In the genomic region with DNA sequence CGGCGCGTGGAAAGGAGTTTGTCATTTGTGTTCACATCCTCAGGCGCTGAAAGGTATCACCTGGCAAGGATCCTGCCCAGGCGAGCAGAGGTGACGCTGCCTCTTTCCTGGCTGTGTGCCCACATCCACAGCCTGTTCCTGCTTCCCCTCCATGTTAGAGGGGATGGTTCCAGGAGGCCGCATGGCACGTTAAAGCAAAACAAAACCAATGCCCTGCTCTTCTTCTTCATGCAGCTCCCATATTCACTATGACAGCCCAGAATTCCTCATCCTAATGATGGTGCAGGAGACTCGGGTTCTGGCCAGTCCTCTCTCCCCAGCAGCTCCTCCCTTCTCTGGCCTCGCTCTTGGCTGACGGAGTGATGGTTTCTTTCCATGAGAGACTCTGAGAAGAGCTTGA, we compare ENCODE assay signal across 13 cellular contexts.
DNase-seq lines count a peak whose midpoint lies in the region; ATAC-seq and TF ChIP-seq lines count a peak whose summit lies in the region.
"Had no signal": no experiment of that assay in that cellular context is flagged by ENCODE, and none has a peak within 500 bp of the region (broad histone marks: within the 10 kb centered on the region; RNA-seq: fewer than 3 reads in every experiment).

No MANE protein-coding gene starts in this region.

- CTCF ChIA-PET in IMR-90 (lab: Yijun Ruan, JAX): no interaction called here

- no peak overlapping the region for H3K4me2 ChIP-seq in IMR-90 (ENCODE audit: low read depth, low read length)
- H3K4me2 ChIP-seq in trophoblast cell (ENCODE audit: low read length): no peak overlapping the region

- TF ChIP-seq POLR2A in IMR-90 (IDR thresholded peaks at IDR 0.05; ENCODE audit: low read depth, low read length): no peak

- dilution Hi-C loops in IMR-90 (cut with HindIII; ENCODE audit: low sequenced_read_pairs, unreplicated experiment): no loop called here

- H2BK20ac ChIP-seq in IMR-90 (ENCODE audit: low read depth, low read length): no peak overlapping the region

- H3K23ac ChIP-seq in IMR-90 (ENCODE audit: low read depth, low read length) (no peak overlapping the region), trophoblast cell (ENCODE audit: low read length) (no peak overlapping the region)

- in situ Hi-C loops in IMR-90 (cut with MboI; ENCODE audit: low sequenced_read_pairs): no loop called here

- H3K9me3 Mint-ChIP-seq in activated T-helper 17 cell treated with anti-CD3 and anti-CD28 coated beads, Interleukin-2, amount 50 U/mL, for 72 hours: no peaks in the 10 kb centered on the region
- H3K9me3 Mint-ChIP-seq in glutamatergic neuron (ENCODE audit: unreplicated experiment): no peaks in the 10 kb centered on the region
- peaks cover 0 to 11% (median 2%) of the 10 kb centered on the region in 9 donors for H3K9me3 Mint-ChIP-seq in naive thymus-derived CD8-positive, alpha-beta T cell
- H3K9me3 Mint-ChIP-seq: activated naive CD4-positive, alpha-beta T cell treated with anti-CD3 and anti-CD28 coated beads for 36 hours had no signal

- ATAC-seq in IMR-90 (ENCODE audit: low read depth) (no peak), foreskin keratinocyte (peak; percentile 95), GM21717 (IDR thresholded peaks at IDR 0.05; ENCODE audit: unreplicated experiment) (no peak)
- no peak for ATAC-seq in activated T-helper 17 cell treated with anti-CD3 and anti-CD28 coated beads, Interleukin-2, amount 50 U/mL, for 72 hours (replicated peaks)
- ATAC-seq in naive thymus-derived CD8-positive, alpha-beta T cell: no peak
- ATAC-seq: Panc1 had no signal

- H2BK12ac ChIP-seq in trophoblast cell (ENCODE audit: low read length): peak overlapping the region; percentile 100

- H3K18ac ChIP-seq in IMR-90 (ENCODE audit: low read depth, low read length) (no peak overlapping the region), trophoblast cell (ENCODE audit: low read length) (peak overlapping the region; percentile 23)

- TF ChIP-seq CTCF in IMR-90 (conservative IDR thresholded peaks at IDR 0.05; ENCODE audit: low read depth, low read length): no peak
- no peak for TF ChIP-seq CTCF in foreskin keratinocyte (conservative IDR thresholded peaks at IDR 0.05)
- no peak for TF ChIP-seq CTCF in glutamatergic neuron (IDR thresholded peaks at IDR 0.05; ENCODE audit: partially characterized antibody, unreplicated experiment)

- H3K4me1 ChIP-seq in IMR-90 (ENCODE audit: control insufficient read depth, insufficient read depth, low read length): peaks cover 5% of the 10 kb centered on the region; the same call in 1 of the 2 replicates
- H3K4me1 ChIP-seq in foreskin keratinocyte: peaks cover 6% of the 10 kb centered on the region
- H3K4me1 ChIP-seq in trophoblast cell (ENCODE audit: control insufficient read depth in 1 of 2, insufficient read depth in 2 of 2, low read length in 2 of 2): peaks cover 6 to 21% of the 10 kb centered on the region in 2 experiments

- H3K9me1 ChIP-seq in IMR-90 (ENCODE audit: insufficient read depth, low read length): peaks cover 5% of the 10 kb centered on the region; the same call in 1 of the 2 replicates

- no peak overlapping the region for H3K27ac Mint-ChIP-seq in activated T-helper 17 cell treated with anti-CD3 and anti-CD28 coated beads, Interleukin-2, amount 50 U/mL, for 72 hours
- no peak overlapping the region for H3K27ac Mint-ChIP-seq in glutamatergic neuron (ENCODE audit: unreplicated experiment)
- no peak overlapping the region for H3K27ac Mint-ChIP-seq in naive thymus-derived CD8-positive, alpha-beta T cell
- H3K27ac Mint-ChIP-seq: activated naive CD4-positive, alpha-beta T cell treated with anti-CD3 and anti-CD28 coated beads for 36 hours had no signal

- H3K4ac ChIP-seq in IMR-90 (ENCODE audit: low read depth, low read length): peak overlapping the region; percentile 53
- H3K4ac ChIP-seq in trophoblast cell (ENCODE audit: low read depth, low read length): no peak overlapping the region

- intact Hi-C loops in IMR-90 (cut with micrococcal nuclease): no loop called here

- no peaks in the 10 kb centered on the region for H4K20me1 ChIP-seq in IMR-90 (ENCODE audit: insufficient read depth, low read length)

- no peaks in the 10 kb centered on the region for H3K27me3 ChIP-seq in IMR-90 (ENCODE audit: control insufficient read depth, insufficient read depth, low read length)
- no peaks in the 10 kb centered on the region for H3K27me3 ChIP-seq in foreskin keratinocyte
- no peaks in the 10 kb centered on the region for H3K27me3 ChIP-seq in trophoblast cell (ENCODE audit: insufficient read depth, low read length)
- H3K27me3 ChIP-seq: brain microvascular endothelial cell had no signal

- H3K27ac ChIP-seq in IMR-90 (ENCODE audit: insufficient read depth, low read length): no peak overlapping the region
- H3K27ac ChIP-seq in foreskin keratinocyte: no peak overlapping the region
- no peak overlapping the region for H3K27ac ChIP-seq in trophoblast cell (ENCODE audit: low read depth, low read length)
- H3K27ac ChIP-seq: brain microvascular endothelial cell had no signal

- no peak overlapping the region for H2BK5ac ChIP-seq in IMR-90 (ENCODE audit: low read depth, low read length, poor library complexity, severe bottlenecking)
- peak overlapping the region; percentile 18 for H2BK5ac ChIP-seq in trophoblast cell (ENCODE audit: low read depth, low read length, poor library complexity)

- H4K5ac ChIP-seq in IMR-90 (ENCODE audit: low read depth, low read length): no peak overlapping the region

- H3K79me2 ChIP-seq in trophoblast cell (ENCODE audit: control insufficient read depth, insufficient read depth, low read length, poor library complexity): no peaks in the 10 kb centered on the region

- POLR2A ChIA-PET in IMR-90 (lab: Charles Lee; ENCODE audit: unreplicated experiment): no interaction called here
- POLR2A ChIA-PET in naive thymus-derived CD8-positive, alpha-beta T cell (lab: Charles Lee): no interaction called here

- no peak overlapping the region for H3K4me3 ChIP-seq in IMR-90 (ENCODE audit: insufficient read depth, low read depth, low read length)
- H3K4me3 ChIP-seq in trophoblast cell (ENCODE audit: low read depth, low read length): no peak overlapping the region

- peak overlapping the region; percentile 24 for H2AFZ ChIP-seq in IMR-90 (replicated peaks; ENCODE audit: low read length, poor library complexity)
- no peak overlapping the region for H2AFZ ChIP-seq in trophoblast cell (ENCODE audit: insufficient read depth, low read length, poor library complexity)

- H3K9ac ChIP-seq in IMR-90 (ENCODE audit: low read depth, low read length): no peak overlapping the region
- H3K9ac ChIP-seq in trophoblast cell (ENCODE audit: low read length): peak overlapping the region; percentile 33

- H4K12ac ChIP-seq in trophoblast cell (ENCODE audit: low read depth, low read length): no peak overlapping the region

- H3K14ac ChIP-seq in IMR-90 (replicated peaks; ENCODE audit: low read depth, low read length): no peak overlapping the region
- peak overlapping the region; percentile 72 for H3K14ac ChIP-seq in trophoblast cell (ENCODE audit: low read length)

- H2AK5ac ChIP-seq in IMR-90 (ENCODE audit: low read depth, low read length) (0 out of 2 replicates have a peak overlapping the region, but pooled peaks have one; percentile 60), trophoblast cell (ENCODE audit: low read length) (peak overlapping the region; percentile 59)

- BruUV-seq in IMR-90 (replicated peaks; lab: Mats Ljungman, UMichigan): no TSS peak

- no peak overlapping the region for H2AK9ac ChIP-seq in IMR-90 (replicated peaks; ENCODE audit: low read depth, low read length, poor library complexity)

- H3K4me1 Mint-ChIP-seq in activated T-helper 17 cell treated with anti-CD3 and anti-CD28 coated beads, Interleukin-2, amount 50 U/mL, for 72 hours: no peaks in the 10 kb centered on the region
- peaks cover 10% of the 10 kb centered on the region for H3K4me1 Mint-ChIP-seq in glutamatergic neuron (ENCODE audit: low read depth, unreplicated experiment)
- no peaks in the 10 kb centered on the region for H3K4me1 Mint-ChIP-seq in naive thymus-derived CD8-positive, alpha-beta T cell

- H2BK15ac ChIP-seq in IMR-90 (ENCODE audit: low read depth, low read length): no peak overlapping the region

- H4K8ac ChIP-seq in IMR-90 (ENCODE audit: low read depth in 2 of 2, low read length in 2 of 2) (no peak overlapping the region), trophoblast cell (ENCODE audit: low read depth, low read length) (peak overlapping the region; percentile 32)

- no peak overlapping the region for H3K4me3 Mint-ChIP-seq in activated T-helper 17 cell treated with anti-CD3 and anti-CD28 coated beads, Interleukin-2, amount 50 U/mL, for 72 hours
- H3K4me3 Mint-ChIP-seq in glutamatergic neuron (ENCODE audit: unreplicated experiment): no peak overlapping the region
- no peak overlapping the region for H3K4me3 Mint-ChIP-seq in naive thymus-derived CD8-positive, alpha-beta T cell
- H3K4me3 Mint-ChIP-seq: activated naive CD4-positive, alpha-beta T cell treated with anti-CD3 and anti-CD28 coated beads for 36 hours had no signal

- H3K36me3 Mint-ChIP-seq in activated T-helper 17 cell treated with anti-CD3 and anti-CD28 coated beads, Interleukin-2, amount 50 U/mL, for 72 hours (ENCODE audit: low read depth): no peaks in the 10 kb centered on the region
- H3K36me3 Mint-ChIP-seq in glutamatergic neuron (ENCODE audit: unreplicated experiment): no peaks in the 10 kb centered on the region
- H3K36me3 Mint-ChIP-seq in naive thymus-derived CD8-positive, alpha-beta T cell: no peaks in the 10 kb centered on the region

- H3K27me3 Mint-ChIP-seq in activated T-helper 17 cell treated with anti-CD3 and anti-CD28 coated beads, Interleukin-2, amount 50 U/mL, for 72 hours: no peaks in the 10 kb centered on the region
- H3K27me3 Mint-ChIP-seq in glutamatergic neuron (ENCODE audit: unreplicated experiment): peaks cover 3% of the 10 kb centered on the region
- H3K27me3 Mint-ChIP-seq in naive thymus-derived CD8-positive, alpha-beta T cell: no peaks in the 10 kb centered on the region

- H2BK120ac ChIP-seq in IMR-90 (ENCODE audit: low read depth, low read length) (no peak overlapping the region; the same call in 1 of the 2 replicates), trophoblast cell (ENCODE audit: insufficient read depth, low read length, poor library complexity) (peak overlapping the region; percentile 72)

- WGBS in IMR-90 (ENCODE audit: extremely low coverage in 2 of 2, insufficient read length in 1 of 2), 2 experiments: no CpG with 5 or more reads among the region's 11 CpGs
- WGBS in trophoblast cell (ENCODE audit: extremely low coverage, insufficient coverage, insufficient read length): no CpG with 5 or more reads among the region's 11 CpGs

- no peak for DNase-seq in IMR-90
- peak; percentile 21 for DNase-seq in NCI-H69 (lab: John Stamatoyannopoulos, UW)
- peak; percentile 55 to 65 for DNase-seq in foreskin keratinocyte
- DNase-seq in trophoblast cell: no peak
- no peak for DNase-seq in glutamatergic neuron
- no peak for DNase-seq in naive thymus-derived CD8-positive, alpha-beta T cell
- DNase-seq: activated CD4-positive, CD25-positive, alpha-beta regulatory T cell treated with anti-CD3 and anti-CD28 coated beads, Interleukin-2, amount 50 U/mL, for 72 hours; activated naive CD4-positive, alpha-beta T cell treated with anti-CD3 and anti-CD28 coated beads for 36 hours; brain microvascular endothelial cell; NCI-H510A had no signal

- no peaks in the 10 kb centered on the region for H3K9me3 ChIP-seq in IMR-90 (ENCODE audit: control insufficient read depth, insufficient read depth, low read length)
- peaks cover 4% of the 10 kb centered on the region for H3K9me3 ChIP-seq in trophoblast cell (ENCODE audit: insufficient read depth, low read depth, low read length)

- 0 out of 2 replicates have a peak overlapping the region, but pooled peaks have one; percentile 12 for H4K91ac ChIP-seq in IMR-90 (ENCODE audit: insufficient read depth, low read depth, low read length)
- peak overlapping the region; percentile 84 for H4K91ac ChIP-seq in trophoblast cell (ENCODE audit: low read depth, low read length)

- no peak for TF ChIP-seq RAD21 in IMR-90 (IDR thresholded peaks at IDR 0.05; ENCODE audit: low read length)

- H3K36me3 ChIP-seq in IMR-90 (ENCODE audit: control insufficient read depth, insufficient read depth, low read length): no peaks in the 10 kb centered on the region
- H3K36me3 ChIP-seq in trophoblast cell (ENCODE audit: control insufficient read depth in 1 of 2, insufficient read depth in 2 of 2, low read length in 2 of 2): no peaks in the 10 kb centered on the region
- H3K36me3 ChIP-seq: brain microvascular endothelial cell had no signal

- no peak overlapping the region for H3K56ac ChIP-seq in IMR-90 (ENCODE audit: extremely low read depth, insufficient read depth, low read length)

- no peaks in the 10 kb centered on the region for H3K79me1 ChIP-seq in IMR-90 (ENCODE audit: low read depth in 1 of 2, low read length in 2 of 2)
- peaks cover 35% of the 10 kb centered on the region for H3K79me1 ChIP-seq in trophoblast cell (ENCODE audit: low read length)

Comparison
In these comparisons a context has a peak if more than half of its experiments do, and no peak if none do; other contexts are left out.
1. DNase-seq: peak in NCI-H69 (single experiment) and foreskin keratinocyte (2 of 2); none in IMR-90 (single experiment), trophoblast cell (0 of 2), glutamatergic neuron (single experiment) and naive thymus-derived CD8-positive, alpha-beta T cell (0 of 10).